8 cellular contexts compared by ENCODE assay signal in the genomic region with DNA sequence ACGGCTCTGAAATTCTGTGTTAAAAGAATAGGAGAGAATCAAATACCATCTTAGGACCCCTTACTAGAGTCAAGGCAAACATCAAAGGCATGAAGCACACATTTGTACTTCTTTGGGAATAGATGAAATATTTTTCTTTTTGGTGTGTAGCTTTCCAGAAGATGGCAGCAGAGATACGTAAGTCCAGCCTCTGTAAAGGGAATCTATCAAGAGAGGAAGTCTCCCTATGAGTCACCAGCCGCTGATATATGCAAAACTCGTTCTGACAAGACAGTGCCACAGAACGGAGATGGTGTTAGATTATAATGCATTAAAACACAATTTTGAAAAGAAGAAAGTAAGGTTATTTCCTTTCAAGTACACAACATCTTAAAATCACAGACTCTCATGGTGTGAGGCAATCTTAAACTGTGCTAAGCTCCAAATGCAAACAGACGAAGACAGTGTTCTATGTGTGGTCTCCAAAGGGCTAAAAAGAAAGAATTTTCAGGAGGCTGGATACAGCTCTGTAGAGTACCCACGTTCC.
DNase-seq lines count a peak whose midpoint lies in the region; ATAC-seq and TF ChIP-seq lines count a peak whose summit lies in the region.

No MANE protein-coding gene starts in this region.

- no peak overlapping the region for H3K4me3 Mint-ChIP-seq in natural killer cell treated with Interleukin-12 subunit alpha and Interleukin-12 subunit beta and Interleukin-15 and Interleukin-18, amount 100 ng/mL, for 72 hours

- H3K27ac Mint-ChIP-seq in natural killer cell treated with Interleukin-12 subunit alpha and Interleukin-12 subunit beta and Interleukin-15 and Interleukin-18, amount 100 ng/mL, for 72 hours: no peak overlapping the region

- DNase-seq in DMS 273 treated with DMSO at 0.1 percent for 48 hours (lab: John Stamatoyannopoulos, UW) (peak; percentile 81), NCI-H524 (lab: John Stamatoyannopoulos, UW) (peak; percentile 62 to 83), erythroblast (lab: John Stamatoyannopoulos, UW) (peak; percentile 28 to 50), thoracic aorta (ENCODE audit: low spot score) (no peak)
- DNase-seq in activated CD4-positive, alpha-beta T cell treated with anti-CD3 and anti-CD28 coated beads, Interleukin-2, amount 50 U/mL, for 48 hours: peak; percentile 29 to 56
- peak; percentile 82 for DNase-seq in natural killer cell treated with Interleukin-12 subunit alpha and Interleukin-12 subunit beta and Interleukin-15 and Interleukin-18, amount 100 ng/mL, for 72 hours (ENCODE audit: low spot score)

- H3K9me3 Mint-ChIP-seq in natural killer cell treated with Interleukin-12 subunit alpha and Interleukin-12 subunit beta and Interleukin-15 and Interleukin-18, amount 100 ng/mL, for 72 hours: no peaks in the 10 kb centered on the region

- no peak overlapping the region for H3K27ac ChIP-seq in thoracic aorta

- TF ChIP-seq CTCF in thoracic aorta (IDR thresholded peaks at IDR 0.05): peak; percentile 41

- no peak overlapping the region for H3K4me3 ChIP-seq in thoracic aorta

- TF ChIP-seq POLR2A in erythroblast (IDR thresholded peaks at IDR 0.05; ENCODE audit: low read length): no peak

- no peaks in the 10 kb centered on the region for H3K27me3 ChIP-seq in thoracic aorta (replicated peaks; ENCODE audit: insufficient read depth)

- no peaks in the 10 kb centered on the region for H3K36me3 Mint-ChIP-seq in natural killer cell treated with Interleukin-12 subunit alpha and Interleukin-12 subunit beta and Interleukin-15 and Interleukin-18, amount 100 ng/mL, for 72 hours

- peaks cover 0 to 6% of the 10 kb centered on the region in 2 donors for H3K4me1 Mint-ChIP-seq in natural killer cell treated with Interleukin-12 subunit alpha and Interleukin-12 subunit beta and Interleukin-15 and Interleukin-18, amount 100 ng/mL, for 72 hours (ENCODE audit: low read depth in 2 of 2)

- H3K27me3 Mint-ChIP-seq in natural killer cell treated with Interleukin-12 subunit alpha and Interleukin-12 subunit beta and Interleukin-15 and Interleukin-18, amount 100 ng/mL, for 72 hours: peaks cover 12 to 13% of the 10 kb centered on the region in 2 donors

- H3K4me1 ChIP-seq in thoracic aorta (ENCODE audit: control insufficient read depth in 1 of 2, low read depth in 2 of 2): no peaks in the 10 kb centered on the region

- no peaks in the 10 kb centered on the region for H3K36me3 ChIP-seq in thoracic aorta

- ATAC-seq in GM19467 (IDR thresholded peaks at IDR 0.05; ENCODE audit: unreplicated experiment) (peak; percentile 100), HG03520 (IDR thresholded peaks at IDR 0.05; ENCODE audit: unreplicated experiment) (peak; percentile 100), thoracic aorta (ENCODE audit: insufficient number of reproducible peaks, low FRiP score, low read depth) (no peak)
- peak; percentile 97 to 98 for ATAC-seq in natural killer cell treated with Interleukin-12 subunit alpha and Interleukin-12 subunit beta and Interleukin-15 and Interleukin-18, amount 100 ng/mL, for 72 hours

- H3K9me3 ChIP-seq in thoracic aorta: no peaks in the 10 kb centered on the region
